In the genomic region with DNA sequence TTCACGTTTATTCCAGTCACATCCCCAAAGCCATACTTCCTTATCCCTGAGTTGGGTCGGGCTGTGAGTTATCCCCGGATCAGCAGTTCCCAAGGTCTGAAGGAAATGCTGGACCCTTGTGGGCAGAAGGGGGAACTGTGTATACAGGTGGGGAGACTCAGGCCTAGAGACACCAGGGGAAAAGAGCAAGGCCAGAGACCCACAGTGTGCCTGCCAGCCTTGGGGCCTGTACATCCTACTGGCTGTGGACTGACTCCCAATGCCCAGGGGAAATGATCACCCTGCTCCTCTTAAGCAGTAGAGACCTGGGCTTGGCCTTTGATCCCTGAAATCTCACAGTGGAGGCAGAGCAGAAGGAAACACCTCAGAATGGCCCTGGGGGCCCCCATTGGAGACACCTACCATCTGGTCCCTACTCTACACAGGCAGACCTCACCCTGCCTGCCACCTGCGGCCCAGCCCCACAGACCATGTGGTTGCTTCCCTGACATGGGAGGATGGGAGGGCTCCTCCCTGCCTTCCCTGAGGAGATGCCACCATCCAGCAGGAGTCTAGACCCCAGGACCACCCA, we compare ENCODE assay signal across 10 cellular contexts. TPM values are rescaled to one million over a fixed set of nuclear protein-coding genes. Genes with fewer than 3 reads are reported as not detected.
DNase-seq lines count a peak whose midpoint lies in the region; FAIRE-seq and TF ChIP-seq lines count a peak whose summit lies in the region.
"Had no signal": no experiment of that assay in that cellular context is flagged by ENCODE, and none has a peak within 500 bp of the region (broad histone marks: within the 10 kb centered on the region; RNA-seq: fewer than 3 reads in every experiment).

No MANE protein-coding gene starts in this region.

- no peak for DNase-seq in CD4-positive, alpha-beta memory T cell
- peak; percentile 76 for DNase-seq in RKO (ENCODE audit: low spot score)
- no peak for DNase-seq in esophagus squamous epithelium (lab: John Stamatoyannopoulos, UW)
- DNase-seq in prostate gland (ENCODE audit: low spot score): no peak
- DNase-seq in GM19239 (ENCODE audit: insufficient read length, low spot score): no peak
- DNase-seq in medulla oblongata (ENCODE audit: extremely low spot score): no peak
- no peak for DNase-seq in H4 (ENCODE audit: low spot score)
- DNase-seq in NCI-H1048 (lab: John Stamatoyannopoulos, UW): no peak
- DNase-seq: small intestine had no signal

- H3K9me3 ChIP-seq in CD4-positive, alpha-beta memory T cell (ENCODE audit: control insufficient read depth in 1 of 2, low read length in 2 of 2): no peaks in the 10 kb centered on the region
- no peaks in the 10 kb centered on the region for H3K9me3 ChIP-seq in esophagus squamous epithelium
- no peaks in the 10 kb centered on the region for H3K9me3 ChIP-seq in prostate gland

- intact Hi-C loops in CD4-positive, alpha-beta memory T cell (cut with micrococcal nuclease): loop anchor here (5.0 kb wide), 3 partner anchors 56 to 186 kb away; a partner anchor contains a TSS
- intact Hi-C loops in esophagus squamous epithelium (cut with DNase I): no loop called here
- intact Hi-C loops in prostate gland (cut with DNase I): loop anchor here (2.0 to 5.0 kb wide), 2 partner anchors 41 to 125 kb away; no protein-coding TSS in a partner anchor

- H3K36me3 ChIP-seq in CD4-positive, alpha-beta memory T cell (ENCODE audit: insufficient read depth, low read length): no peaks in the 10 kb centered on the region
- H3K36me3 ChIP-seq in esophagus squamous epithelium (peaks cover 0 to 21% (median 2%) of the 10 kb centered on the region in 3 donors), prostate gland (no peaks in the 10 kb centered on the region)

- POLR2A ChIA-PET in CD4-positive, alpha-beta memory T cell (lab: Charles Lee; ENCODE audit: partially characterized antibody): interaction anchor here (1.1 to 4.9 kb wide), 6 partner anchors 10 to 185 kb away, joined by 4 to 34 read pairs (median 8); a partner anchor contains a TSS

- H3K4me1 ChIP-seq in CD4-positive, alpha-beta memory T cell (ENCODE audit: insufficient read depth, low read length): peaks cover 20% of the 10 kb centered on the region
- H3K4me1 ChIP-seq in esophagus squamous epithelium (peaks cover 18 to 73% (median 30%) of the 10 kb centered on the region in 3 donors), prostate gland (replicated peaks) (peaks cover 4% of the 10 kb centered on the region)

- TF ChIP-seq POLR2A in esophagus squamous epithelium (IDR thresholded peaks at IDR 0.05) (no peak), prostate gland (IDR thresholded peaks at IDR 0.05) (no peak)

- CTCF ChIA-PET in CD4-positive, alpha-beta memory T cell (lab: Charles Lee; ENCODE audit: partially characterized antibody): interaction anchor here (4.4 kb wide), 1 partner anchor 125 kb away, joined by 37 read pairs; no protein-coding TSS in a partner anchor

- no peaks in the 10 kb centered on the region for H3K27me3 Mint-ChIP-seq in CD4-positive, alpha-beta memory T cell

- 70% methylated on average over 2 of the region's 4 CpGs; no CpG with 5 or more reads in 1 of the 2 donors for WGBS in esophagus squamous epithelium, 2 donors
- WGBS in prostate gland: 41% methylated on average over 4 of the region's 4 CpGs

- no peaks in the 10 kb centered on the region for H3K9me3 Mint-ChIP-seq in CD4-positive, alpha-beta memory T cell

- H3K36me3 Mint-ChIP-seq in CD4-positive, alpha-beta memory T cell: peaks cover 0 to 6% of the 10 kb centered on the region in 2 donors

- H3K27ac ChIP-seq in CD4-positive, alpha-beta memory T cell (ENCODE audit: low read depth, low read length): no peak overlapping the region
- H3K27ac ChIP-seq in esophagus squamous epithelium (peak overlapping the region; percentile 87 to 95 (median 91)), prostate gland (peak overlapping the region; percentile 90 to 97)

- no peaks in the 10 kb centered on the region for H3K27me3 ChIP-seq in CD4-positive, alpha-beta memory T cell (ENCODE audit: insufficient read depth, low read length)
- no peaks in the 10 kb centered on the region for H3K27me3 ChIP-seq in esophagus squamous epithelium
- H3K27me3 ChIP-seq in prostate gland (replicated peaks; ENCODE audit: insufficient read depth): no peaks in the 10 kb centered on the region

- peak overlapping the region; percentile 89 to 97 (median 94) for H3K4me3 Mint-ChIP-seq in CD4-positive, alpha-beta memory T cell

- peak overlapping the region in 6 of 7 donors; percentile 63 to 92 (median 76) for H3K27ac Mint-ChIP-seq in CD4-positive, alpha-beta memory T cell

- TF ChIP-seq CTCF in esophagus squamous epithelium (IDR thresholded peaks at IDR 0.05) (no peak), prostate gland (IDR thresholded peaks at IDR 0.05) (no peak)

- no peak overlapping the region for H3K4me3 ChIP-seq in CD4-positive, alpha-beta memory T cell (ENCODE audit: low read length in 2 of 2)
- H3K4me3 ChIP-seq in esophagus squamous epithelium (peak overlapping the region; percentile 52 to 83 (median 68)), prostate gland (peak overlapping the region; percentile 64 to 91)

- FAIRE-seq in GM19239 (lab: Jason Lieb, UNC): no peak
- FAIRE-seq: colon, small intestine had no signal

- H3K4me1 Mint-ChIP-seq in CD4-positive, alpha-beta memory T cell: peaks cover 17 to 31% (median 24%) of the 10 kb centered on the region in 4 donors

RNA-seq across cellular contexts. Expression of a gene that starts 1.3 kb away (rescaled TPM):
- total RNA-seq in CD4-positive, alpha-beta memory T cell: 10 to 100 TPM; 64.2 to 68.6 TPM
- polyA plus RNA-seq in CD4-positive, alpha-beta memory T cell: 100 to 1,000 TPM; 107 to 150 TPM
- total RNA-seq in esophagus squamous epithelium (100 to 1,000 TPM in 2 of 4 donors, 10 to 100 TPM in 2; 13.3 to 291 (median 67.6) TPM), prostate gland (100 to 1,000 TPM; 382 to 434 TPM)
- total RNA-seq in H4 (2014; rRNA removed; shearing (Covaris generic)): 2.3 and 10.0 TPM in 2 replicates

RNA-seq across cellular contexts. Expression of a gene that starts 16.7 kb away (rescaled TPM):
- total RNA-seq in CD4-positive, alpha-beta memory T cell: under 1 TPM; 0.15 to 0.22 TPM
- polyA plus RNA-seq in CD4-positive, alpha-beta memory T cell: not detected
- total RNA-seq in esophagus squamous epithelium (1 to 10 TPM in 2 of 4 donors, under 1 TPM in 2; 0.22 to 2.4 (median 0.84) TPM), prostate gland (10 to 100 TPM; 14.4 to 33.3 TPM)
- total RNA-seq in H4 (2014; rRNA removed; shearing (Covaris generic)): 0.45 and 0.79 TPM in 2 replicates

RNA-seq across cellular contexts. Expression of a gene that starts 25.0 kb away (rescaled TPM):
- total RNA-seq in CD4-positive, alpha-beta memory T cell: 1 to 10 TPM; 1.6 to 1.7 TPM
- under 1 TPM; 0.34 to 0.78 TPM for polyA plus RNA-seq in CD4-positive, alpha-beta memory T cell
- total RNA-seq in esophagus squamous epithelium: 100 to 1,000 TPM in 1 of 4 donors, 10 to 100 TPM in 3; 28.2 to 158 (median 45.8) TPM
- total RNA-seq in prostate gland: 100 to 1,000 TPM; 200 to 209 TPM
- 13.9 and 20.9 TPM in 2 replicates for total RNA-seq in H4 (2014; rRNA removed; shearing (Covaris generic))

RNA-seq across cellular contexts. Expression of a gene that starts 34.2 kb away (rescaled TPM):
- total RNA-seq in CD4-positive, alpha-beta memory T cell: not detected
- polyA plus RNA-seq in CD4-positive, alpha-beta memory T cell: not detected
- total RNA-seq in esophagus squamous epithelium (10 to 100 TPM in 1 of 4 donors, 1 to 10 TPM in 3; 5.0 to 27.0 (median 7.8) TPM), prostate gland (1 to 10 TPM in 1 of 2 donors, under 1 TPM in 1; 0.23 to 1.5 TPM)
- not detected in 2 replicates for total RNA-seq in H4 (2014; rRNA removed; shearing (Covaris generic))

RNA-seq across cellular contexts. Expression of a gene that starts 53.9 kb away (rescaled TPM):
- total RNA-seq in CD4-positive, alpha-beta memory T cell: 10 to 100 TPM; 31.5 to 31.7 TPM
- 10 to 100 TPM; 24.1 to 27.1 TPM for polyA plus RNA-seq in CD4-positive, alpha-beta memory T cell
- total RNA-seq in esophagus squamous epithelium: 10 to 100 TPM; 20.1 to 34.0 (median 27.5) TPM
- total RNA-seq in prostate gland: 10 to 100 TPM; 59.2 to 75.6 TPM
- total RNA-seq in H4 (2014; rRNA removed; shearing (Covaris generic)): 16.5 and 17.7 TPM in 2 replicates

Comparison
In these comparisons a context has a peak if more than half of its experiments do, and no peak if none do; other contexts are left out.
1. H3K4me3 ChIP-seq: peak in esophagus squamous epithelium (4 of 4) and prostate gland (2 of 2); none in CD4-positive, alpha-beta memory T cell (0 of 2).